In genomic region chr19:1435378-1435989, GRCh38 we compare ENCODE assay signal across 18 cellular contexts. TPM values are rescaled to one million over a fixed set of nuclear protein-coding genes. Genes with fewer than 3 reads are reported as not detected.
DNase-seq lines count a peak whose midpoint lies in the region; ATAC-seq, FAIRE-seq and TF ChIP-seq lines count a peak whose summit lies in the region.
"Had no signal": no experiment of that assay in that cellular context is flagged by ENCODE, and none has a peak within 500 bp of the region (broad histone marks: within the 10 kb centered on the region; RNA-seq: fewer than 3 reads in every experiment).

No MANE protein-coding gene starts in this region.

- DNase-seq in T-helper 1 cell (no peak), NT2/D1 (ENCODE audit: low read depth, low spot score) (no peak), K562 (ENCODE audit: extremely low read depth in 1 of 4, low spot score in 3 of 4) (peak in 1 of 4 experiments; percentile 55), neural progenitor cell (ENCODE audit: low spot score) (no peak), NCI-H1092 (lab: John Stamatoyannopoulos, UW) (no peak), HCEC 1CT (no peak), GOT3 (lab: John Stamatoyannopoulos, UW) (no peak)
- DNase-seq: 8988T, GF-D8, KG1, NCI-H1105, NCI-H2029, NCI-H510A, NCI-H82, SIG-M5 had no signal

- H3K4me3 ChIP-seq in NT2/D1 (ENCODE audit: insufficient read length, low read depth) (no peak overlapping the region), K562 (no peak overlapping the region), neural progenitor cell (no peak overlapping the region)
- H3K4me3 ChIP-seq: BLaER1 had no signal

- peak overlapping the region; percentile 63 for H3K9ac ChIP-seq in NT2/D1 (ENCODE audit: insufficient read length, low read depth)
- peak overlapping the region in 1 of 2 experiments; percentile 86; a peak in 2 of 4 replicates for H3K9ac ChIP-seq in K562 (ENCODE audit: insufficient read depth in 1 of 2, low read depth in 2 of 2, low read length in 2 of 2)
- H3K9ac ChIP-seq in neural progenitor cell, result no peak overlapping the region
- H3K9ac ChIP-seq: BLaER1 had no signal

- no peak for TF ChIP-seq EP300 in K562 (IDR thresholded peaks at IDR 0.05; ENCODE audit: low read length)

- no peak for TF ChIP-seq CTCF in K562 (IDR thresholded peaks at IDR 0.05 in 2 of 3, conservative IDR thresholded peaks at IDR 0.05 in 1 of 3; ENCODE audit: insufficient read depth in 2 of 3, low read depth in 1 of 3, low read length in 3 of 3)
- TF ChIP-seq CTCF in neural progenitor cell (IDR thresholded peaks at IDR 0.05), result no peak

- H2AFZ ChIP-seq in K562 (ENCODE audit: low read depth, low read length) (no peak overlapping the region), neural progenitor cell (replicated peaks) (no peak overlapping the region)

- peaks cover 12% of the 10 kb centered on the region for H3K4me1 Mint-ChIP-seq in T-helper 1 cell treated with Interleukin-12 subunit alpha and Interleukin-12 subunit beta and Interleukin-4 antibody, amounts not matched to agents 30 μg/mL and 1 μg/mL, for 36 hours (ENCODE audit: low read depth)
- H3K4me1 Mint-ChIP-seq in neural progenitor cell, result peaks cover 16% of the 10 kb centered on the region

- H3K9me1 ChIP-seq in K562 (ENCODE audit: control insufficient read depth, insufficient read depth, low read length), result peaks cover 3% of the 10 kb centered on the region

- H3K9me3 ChIP-seq in NT2/D1 (ENCODE audit: insufficient read depth, low read length) (no peaks in the 10 kb centered on the region), K562 (replicated peaks; ENCODE audit: control insufficient read depth, insufficient read depth, low read depth, low read length) (no peaks in the 10 kb centered on the region), neural progenitor cell (ENCODE audit: low read depth) (no peaks in the 10 kb centered on the region)
- H3K9me3 ChIP-seq: BLaER1 had no signal

- peaks cover 35% of the 10 kb centered on the region for H4K20me1 ChIP-seq in K562 (replicated peaks; ENCODE audit: control insufficient read depth, insufficient read depth, low read length)
- H4K20me1 ChIP-seq in neural progenitor cell (ENCODE audit: low read depth), result peaks cover 60% of the 10 kb centered on the region

- H3K36me3 ChIP-seq in NT2/D1 (ENCODE audit: insufficient read depth, insufficient read length, low read length) (peaks cover 62% of the 10 kb centered on the region), K562 (ENCODE audit: control insufficient read depth, insufficient read depth, low read length) (peaks cover 62% of the 10 kb centered on the region; the same call in 2 of the 3 replicates), neural progenitor cell (no peaks in the 10 kb centered on the region)

- peak overlapping the region; percentile 49 for H3K27ac Mint-ChIP-seq in T-helper 1 cell treated with Interleukin-12 subunit alpha and Interleukin-12 subunit beta and Interleukin-4 antibody, amounts not matched to agents 30 μg/mL and 1 μg/mL, for 36 hours
- peak overlapping the region; percentile 60 for H3K27ac Mint-ChIP-seq in neural progenitor cell

- no peak for FAIRE-seq in K562 (lab: Jason Lieb, UNC)
- FAIRE-seq: RCC 7860 had no signal

- ATAC-seq in K562, result no peak

- peaks cover 22% of the 10 kb centered on the region for H3K4me1 ChIP-seq in NT2/D1 (ENCODE audit: insufficient read depth, insufficient read length)
- peaks cover 18 to 79% of the 10 kb centered on the region in 2 experiments; a peak in 4 of 5 replicates for H3K4me1 ChIP-seq in K562 (replicated peaks in 1 of 2; ENCODE audit: control insufficient read depth in 2 of 2, insufficient read depth in 2 of 2, low read length in 2 of 2)
- H3K4me1 ChIP-seq in neural progenitor cell, result peaks cover 7% of the 10 kb centered on the region

- peaks cover 48% of the 10 kb centered on the region for H3F3A ChIP-seq in neural progenitor cell (ENCODE audit: low read depth)

- WGBS in K562 (ENCODE audit: insufficient coverage, low coverage, missing lambda C conversion rate), result 60% methylated on average over 21 of the region's 21 CpGs

- CTCF ChIA-PET in K562 (lab: Yijun Ruan, JAX; ENCODE audit: low intra/inter-chr PET ratio), result no interaction called here

- no peak overlapping the region for H3K4me3 Mint-ChIP-seq in T-helper 1 cell treated with Interleukin-12 subunit alpha and Interleukin-12 subunit beta and Interleukin-4 antibody, amounts not matched to agents 30 μg/mL and 1 μg/mL, for 36 hours
- H3K4me3 Mint-ChIP-seq in neural progenitor cell, result no peak overlapping the region

- H3K27me3 ChIP-seq in NT2/D1 (ENCODE audit: insufficient read depth, insufficient read length) (no peaks in the 10 kb centered on the region), K562 (ENCODE audit: control insufficient read depth in 2 of 2, insufficient read depth in 2 of 2, low read length in 2 of 2) (no peaks in the 10 kb centered on the region), neural progenitor cell (no peaks in the 10 kb centered on the region)
- H3K27me3 ChIP-seq: BLaER1 had no signal

- POLR2A ChIA-PET in K562 (lab: Yijun Ruan, JAX), result interaction anchor here (0.8 to 7.0 kb wide), 3 partner anchors 8 to 343 kb away, joined by 3 to 52 read pairs (median 6); no protein-coding TSS in a partner anchor

- TF ChIP-seq RAD21 in K562 (CRISPR knock-in tag; conservative IDR thresholded peaks at IDR 0.05 in 1 of 2, IDR thresholded peaks at IDR 0.05 in 1 of 2), result no peak

- TF ChIP-seq POLR2A in K562 (conservative IDR thresholded peaks at IDR 0.05), result no peak

- intact Hi-C loops in K562 (cut with micrococcal nuclease), result no loop called here

- H3K79me2 ChIP-seq in K562 (ENCODE audit: control insufficient read depth, insufficient read depth, low read length) (peaks cover 32% of the 10 kb centered on the region), neural progenitor cell (ENCODE audit: low read depth) (peaks cover 23% of the 10 kb centered on the region)

- in situ Hi-C loops in K562 (cut with MboI), result no loop called here

- H3K4me2 ChIP-seq in K562 (ENCODE audit: insufficient read depth, low read length), result no peak overlapping the region
- H3K4me2 ChIP-seq in neural progenitor cell, result no peak overlapping the region

- peak overlapping the region; percentile 71 for H3K27ac ChIP-seq in K562 (ENCODE audit: extremely low read depth, low read depth, low read length)
- no peak overlapping the region for H3K27ac ChIP-seq in neural progenitor cell
- H3K27ac ChIP-seq: BLaER1 had no signal

- BruUV-seq in K562 (replicated peaks; lab: Mats Ljungman, UMichigan), result no TSS peak

- no peaks in the 10 kb centered on the region for H3K9me3 Mint-ChIP-seq in T-helper 1 cell treated with Interleukin-12 subunit alpha and Interleukin-12 subunit beta and Interleukin-4 antibody, amounts not matched to agents 30 μg/mL and 1 μg/mL, for 36 hours
- no peaks in the 10 kb centered on the region for H3K9me3 Mint-ChIP-seq in neural progenitor cell

- H3K27me3 Mint-ChIP-seq in T-helper 1 cell treated with Interleukin-12 subunit alpha and Interleukin-12 subunit beta and Interleukin-4 antibody, amounts not matched to agents 30 μg/mL and 1 μg/mL, for 36 hours (ENCODE audit: low read depth), result no peaks in the 10 kb centered on the region
- H3K27me3 Mint-ChIP-seq in neural progenitor cell (ENCODE audit: insufficient read depth, low read depth), result peaks cover 6% of the 10 kb centered on the region

- peaks cover 25% of the 10 kb centered on the region for H3K36me3 Mint-ChIP-seq in T-helper 1 cell treated with Interleukin-12 subunit alpha and Interleukin-12 subunit beta and Interleukin-4 antibody, amounts not matched to agents 30 μg/mL and 1 μg/mL, for 36 hours (ENCODE audit: low read depth)
- peaks cover 18% of the 10 kb centered on the region for H3K36me3 Mint-ChIP-seq in neural progenitor cell

RNA-seq across cellular contexts. Expression of gene RPS15, which starts 2.7 kb away (rescaled TPM):
- total RNA-seq in K562 (2011; cell fraction: chromatin; rRNA removed; ENCODE audit: low replicate concordance), result 72.0 and 238 TPM in 2 replicates
- total RNA-seq in K562 (2011; cell fraction: nucleolus; rRNA removed), result 545 and 547 TPM in 2 replicates
- total RNA-seq in K562 (2011; cell fraction: nucleoplasm; rRNA removed), result 383 and 585 TPM in 2 replicates
- total RNA-seq in K562 (2014; rRNA removed), result 2,649 and 2,867 TPM in 2 replicates
- total RNA-seq in K562 (2014; rRNA removed; fragmentation: Illumina TruSeq; extraction: Trizol), result 407 and 630 TPM in 2 replicates
- total RNA-seq in K562 (2015; rRNA removed; fragmentation: Illumina TruSeq; extraction: Trizol), result 1,267 and 1,272 TPM in 2 replicates
- 2,126 and 2,254 TPM in 2 replicates for total RNA-seq in K562 (2021)
- 957 and 1,566 TPM in 2 replicates for polyA plus RNA-seq in K562 (2011; rRNA removed)
- polyA plus RNA-seq in K562 (2011; cell fraction: cytosol; rRNA removed), result 3,186 and 4,296 TPM in 2 replicates
- polyA plus RNA-seq in K562 (2011; cell fraction: nucleus; rRNA removed), result 907 and 973 TPM in 2 replicates
- 2,701 and 2,899 TPM in 2 replicates for polyA plus RNA-seq in K562 (2012)
- 912 and 1,907 TPM in 2 replicates for polyA plus RNA-seq in K562 (2014; fragmentation: Illumina TruSeq; extraction: Trizol)
- polyA plus RNA-seq in K562 (2014; fragmentation: Nextera tagmentation; extraction: Ambion mirVana), result 100 to 1,000 TPM; 605 to 818 TPM
- 2,791 and 3,285 TPM in 2 replicates for polyA plus RNA-seq in K562 (2014; rRNA removed)
- 202 and 239 TPM in 2 replicates for polyA minus RNA-seq in K562 (2011; rRNA and poly(A)+ RNA removed)
- 1,242 and 1,610 TPM in 2 replicates for polyA minus RNA-seq in K562 (2011; cell fraction: cytosol; rRNA and poly(A)+ RNA removed)
- 152 and 304 TPM in 2 replicates for polyA minus RNA-seq in K562 (2011; cell fraction: nucleus; rRNA and poly(A)+ RNA removed)
- total RNA-seq in neural progenitor cell (ENCODE audit: low replicate concordance), result 1,918 and 2,648 TPM in 2 replicates

RNA-seq across cellular contexts. Expression of gene APC2, which starts 14.4 kb away (rescaled TPM):
- total RNA-seq in K562 (2011; cell fraction: chromatin; rRNA removed; ENCODE audit: low replicate concordance), result 0.56 and 1.4 TPM in 2 replicates
- 0.66 and 1.3 TPM in 2 replicates for total RNA-seq in K562 (2011; cell fraction: nucleolus; rRNA removed)
- 0.44 and 0.53 TPM in 2 replicates for total RNA-seq in K562 (2011; cell fraction: nucleoplasm; rRNA removed)
- total RNA-seq in K562 (2014; rRNA removed) (0.05 and 0.08 TPM in 2 replicates), K562 (2014; rRNA removed; fragmentation: Illumina TruSeq; extraction: Trizol) (0.04 TPM in 1 of 2 replicates, not detected in the other), K562 (2015; rRNA removed; fragmentation: Illumina TruSeq; extraction: Trizol) (0.04 TPM in 1 of 2 replicates, not detected in the other), K562 (2021) (0.27 and 0.40 TPM in 2 replicates), neural progenitor cell (ENCODE audit: low replicate concordance) (1.3 and 12.2 TPM in 2 replicates)
- polyA plus RNA-seq in K562 (2011; rRNA removed) (0.01 and 0.06 TPM in 2 replicates), K562 (2014; fragmentation: Illumina TruSeq; extraction: Trizol) (0.01 TPM in 2 replicates), K562 (2014; fragmentation: Nextera tagmentation; extraction: Ambion mirVana) (not detected), K562 (2014; rRNA removed) (0.04 and 0.09 TPM in 2 replicates)
- 0.03 and 0.04 TPM in 2 replicates for polyA plus RNA-seq in K562 (2011; cell fraction: cytosol; rRNA removed)
- 0.13 and 0.21 TPM in 2 replicates for polyA plus RNA-seq in K562 (2011; cell fraction: nucleus; rRNA removed)
- 0.43 and 0.48 TPM in 2 replicates for polyA plus RNA-seq in K562 (2012)
- 0.06 and 0.07 TPM in 2 replicates for polyA minus RNA-seq in K562 (2011; rRNA and poly(A)+ RNA removed)
- polyA minus RNA-seq in K562 (2011; cell fraction: cytosol; rRNA and poly(A)+ RNA removed), result not detected in 2 replicates
- 0.27 and 0.33 TPM in 2 replicates for polyA minus RNA-seq in K562 (2011; cell fraction: nucleus; rRNA and poly(A)+ RNA removed)

RNA-seq across cellular contexts. Expression of gene DAZAP1, which starts 28.1 kb away (rescaled TPM):
- total RNA-seq in K562 (2011; cell fraction: chromatin; rRNA removed; ENCODE audit: low replicate concordance), result 223 and 289 TPM in 2 replicates
- 105 and 117 TPM in 2 replicates for total RNA-seq in K562 (2011; cell fraction: nucleolus; rRNA removed)
- total RNA-seq in K562 (2011; cell fraction: nucleoplasm; rRNA removed), result 149 and 185 TPM in 2 replicates
- total RNA-seq in K562 (2014; rRNA removed) (222 and 244 TPM in 2 replicates), K562 (2014; rRNA removed; fragmentation: Illumina TruSeq; extraction: Trizol) (77.7 and 78.7 TPM in 2 replicates), K562 (2015; rRNA removed; fragmentation: Illumina TruSeq; extraction: Trizol) (139 and 143 TPM in 2 replicates), K562 (2021) (287 and 289 TPM in 2 replicates), neural progenitor cell (ENCODE audit: low replicate concordance) (107 and 121 TPM in 2 replicates)
- polyA plus RNA-seq in K562 (2011; rRNA removed) (125 and 155 TPM in 2 replicates), K562 (2014; fragmentation: Illumina TruSeq; extraction: Trizol) (142 and 156 TPM in 2 replicates), K562 (2014; fragmentation: Nextera tagmentation; extraction: Ambion mirVana) (10 to 100 TPM; 10.8 to 13.3 TPM), K562 (2014; rRNA removed) (250 and 266 TPM in 2 replicates)
- 57.6 and 123 TPM in 2 replicates for polyA plus RNA-seq in K562 (2011; cell fraction: cytosol; rRNA removed)
- 177 and 237 TPM in 2 replicates for polyA plus RNA-seq in K562 (2011; cell fraction: nucleus; rRNA removed)
- 116 and 140 TPM in 2 replicates for polyA plus RNA-seq in K562 (2012)
- 29.7 and 47.1 TPM in 2 replicates for polyA minus RNA-seq in K562 (2011; rRNA and poly(A)+ RNA removed)
- polyA minus RNA-seq in K562 (2011; cell fraction: cytosol; rRNA and poly(A)+ RNA removed), result 61.3 and 62.0 TPM in 2 replicates
- 38.8 and 60.8 TPM in 2 replicates for polyA minus RNA-seq in K562 (2011; cell fraction: nucleus; rRNA and poly(A)+ RNA removed)

RNA-seq across cellular contexts. Expression of gene GAMT, which starts 34.1 kb away (rescaled TPM):
- total RNA-seq in K562 (2011; cell fraction: chromatin; rRNA removed; ENCODE audit: low replicate concordance), result 8.0 and 26.2 TPM in 2 replicates
- 17.6 and 18.7 TPM in 2 replicates for total RNA-seq in K562 (2011; cell fraction: nucleolus; rRNA removed)
- total RNA-seq in K562 (2011; cell fraction: nucleoplasm; rRNA removed), result 11.9 and 13.9 TPM in 2 replicates
- total RNA-seq in K562 (2014; rRNA removed) (35.2 and 47.8 TPM in 2 replicates), K562 (2014; rRNA removed; fragmentation: Illumina TruSeq; extraction: Trizol) (6.1 and 11.1 TPM in 2 replicates), K562 (2015; rRNA removed; fragmentation: Illumina TruSeq; extraction: Trizol) (25.9 and 28.7 TPM in 2 replicates), K562 (2021) (35.3 and 37.5 TPM in 2 replicates), neural progenitor cell (ENCODE audit: low replicate concordance) (13.8 and 53.7 TPM in 2 replicates)
- polyA plus RNA-seq in K562 (2011; rRNA removed) (27.2 and 42.1 TPM in 2 replicates), K562 (2014; fragmentation: Illumina TruSeq; extraction: Trizol) (26.2 and 35.1 TPM in 2 replicates), K562 (2014; fragmentation: Nextera tagmentation; extraction: Ambion mirVana) (1 to 10 TPM; 1.3 to 2.1 TPM), K562 (2014; rRNA removed) (33.3 and 37.8 TPM in 2 replicates)
- 46.5 and 96.1 TPM in 2 replicates for polyA plus RNA-seq in K562 (2011; cell fraction: cytosol; rRNA removed)
- 23.4 and 27.7 TPM in 2 replicates for polyA plus RNA-seq in K562 (2011; cell fraction: nucleus; rRNA removed)
- 44.0 and 47.8 TPM in 2 replicates for polyA plus RNA-seq in K562 (2012)
- 8.4 and 12.9 TPM in 2 replicates for polyA minus RNA-seq in K562 (2011; rRNA and poly(A)+ RNA removed)
- polyA minus RNA-seq in K562 (2011; cell fraction: cytosol; rRNA and poly(A)+ RNA removed), result 22.1 and 26.4 TPM in 2 replicates
- 6.7 and 7.7 TPM in 2 replicates for polyA minus RNA-seq in K562 (2011; cell fraction: nucleus; rRNA and poly(A)+ RNA removed)

RNA-seq across cellular contexts. Expression of gene C19orf25, which starts 43.5 kb away (rescaled TPM):
- total RNA-seq in K562 (2011; cell fraction: chromatin; rRNA removed; ENCODE audit: low replicate concordance), result 67.3 and 231 TPM in 2 replicates
- 138 and 165 TPM in 2 replicates for total RNA-seq in K562 (2011; cell fraction: nucleolus; rRNA removed)
- total RNA-seq in K562 (2011; cell fraction: nucleoplasm; rRNA removed), result 70.2 and 72.2 TPM in 2 replicates
- total RNA-seq in K562 (2014; rRNA removed) (79.4 and 86.1 TPM in 2 replicates), K562 (2014; rRNA removed; fragmentation: Illumina TruSeq; extraction: Trizol) (6.5 and 9.6 TPM in 2 replicates), K562 (2015; rRNA removed; fragmentation: Illumina TruSeq; extraction: Trizol) (40.6 and 42.3 TPM in 2 replicates), K562 (2021) (68.3 and 73.1 TPM in 2 replicates), neural progenitor cell (ENCODE audit: low replicate concordance) (14.4 and 40.4 TPM in 2 replicates)
- polyA plus RNA-seq in K562 (2011; rRNA removed) (25.3 and 27.6 TPM in 2 replicates), K562 (2014; fragmentation: Illumina TruSeq; extraction: Trizol) (36.1 and 45.1 TPM in 2 replicates), K562 (2014; fragmentation: Nextera tagmentation; extraction: Ambion mirVana) (1 to 10 TPM in 1 of 2 experiments, under 1 TPM in 1; 0.79 to 4.5 TPM), K562 (2014; rRNA removed) (96.0 TPM in 2 replicates)
- 55.4 and 125 TPM in 2 replicates for polyA plus RNA-seq in K562 (2011; cell fraction: cytosol; rRNA removed)
- polyA plus RNA-seq in K562 (2011; cell fraction: nucleus; rRNA removed), result 35.5 and 63.8 TPM in 2 replicates
- 46.1 and 46.4 TPM in 2 replicates for polyA plus RNA-seq in K562 (2012)
- 2.2 and 6.5 TPM in 2 replicates for polyA minus RNA-seq in K562 (2011; rRNA and poly(A)+ RNA removed)
- 21.9 and 26.5 TPM in 2 replicates for polyA minus RNA-seq in K562 (2011; cell fraction: cytosol; rRNA and poly(A)+ RNA removed)
- polyA minus RNA-seq in K562 (2011; cell fraction: nucleus; rRNA and poly(A)+ RNA removed), result 18.2 and 20.3 TPM in 2 replicates
